24 cellular contexts compared by ENCODE assay signal in genomic region chr12:125387206-125387605, GRCh38.
"Had no signal": no experiment of that assay in that cellular context is flagged by ENCODE, and none has a peak within 500 bp of the region (broad histone marks: within the 10 kb centered on the region; RNA-seq: fewer than 3 reads in every experiment).

No MANE protein-coding gene starts in this region.

- H3K4me3 ChIP-seq: gastrocnemius medialis, left ventricle myocardium inferior, lower lobe of right lung, neural progenitor cell, psoas muscle, skin epidermis, transverse colon, upper lobe of right lung, vagina had no signal

- H3K27ac ChIP-seq: gastrocnemius medialis, left ventricle myocardium inferior, lower lobe of right lung, neural progenitor cell, psoas muscle, skin epidermis, transverse colon, upper lobe of right lung, vagina had no signal

- H3K27me3 ChIP-seq: gastrocnemius medialis, neural progenitor cell, transverse colon, upper lobe of right lung, vagina had no signal

- H3K36me3 ChIP-seq: gastrocnemius medialis, left ventricle myocardium inferior, lower lobe of right lung, neural progenitor cell, transverse colon, upper lobe of right lung, vagina had no signal

- H3K4me2 ChIP-seq: neural progenitor cell had no signal

- H3K9me3 ChIP-seq: gastrocnemius medialis, lower lobe of right lung, psoas muscle, transverse colon, upper lobe of right lung, vagina had no signal

- H3K27ac Mint-ChIP-seq: effector memory CD8-positive, alpha-beta T cell; memory B cell; naive thymus-derived CD4-positive, alpha-beta T cell; nephron; neural progenitor cell; stimulated activated naive B cell treated with anti-CD40 and anti-IgM and Interleukin-4, amounts not matched to agents 10 μg/mL and 1 μg/mL and 100 μg/mL, for 72 hours; stimulated activated naive CD8-positive, alpha-beta T cell treated with anti-CD3 and anti-CD28 coated beads, Interleukin-15, Interleukin-2, amounts not matched to agents 100 ng/mL and 50 ng/mL, for 24 hours had no signal

- H3K4me1 ChIP-seq: gastrocnemius medialis, left ventricle myocardium inferior, lower lobe of right lung, psoas muscle, transverse colon, upper lobe of right lung, vagina had no signal

- H3K9me3 Mint-ChIP-seq: nephron had no signal

- H3K4me3 Mint-ChIP-seq: effector memory CD8-positive, alpha-beta T cell; memory B cell; naive thymus-derived CD4-positive, alpha-beta T cell; nephron; neural progenitor cell; stimulated activated naive B cell treated with anti-CD40 and anti-IgM and Interleukin-4, amounts not matched to agents 10 μg/mL and 1 μg/mL and 100 μg/mL, for 72 hours; stimulated activated naive CD8-positive, alpha-beta T cell treated with anti-CD3 and anti-CD28 coated beads, Interleukin-15, Interleukin-2, amounts not matched to agents 100 ng/mL and 50 ng/mL, for 24 hours had no signal

- H3K4me1 Mint-ChIP-seq: memory B cell; naive thymus-derived CD4-positive, alpha-beta T cell; nephron; stimulated activated naive B cell treated with anti-CD40 and anti-IgM and Interleukin-4, amounts not matched to agents 10 μg/mL and 1 μg/mL and 100 μg/mL, for 72 hours had no signal

- H3K9ac ChIP-seq: neural progenitor cell had no signal

- H3K36me3 Mint-ChIP-seq: memory B cell; naive thymus-derived CD4-positive, alpha-beta T cell; neural progenitor cell; stimulated activated naive B cell treated with anti-CD40 and anti-IgM and Interleukin-4, amounts not matched to agents 10 μg/mL and 1 μg/mL and 100 μg/mL, for 72 hours had no signal

- DNase-seq: cerebellar nuclear complex; cortex of kidney; effector memory CD8-positive, alpha-beta T cell; foreskin fibroblast; gastrocnemius medialis; head of caudate nucleus; kidney; left ventricle myocardium inferior; lower lobe of right lung; posterior cingulate gyrus; psoas muscle; right cardiac atrium; stimulated activated CD4-positive, alpha-beta T cell treated with anti-CD3 and anti-CD28 coated beads, Interleukin-15, amount 100 ng/mL, for 24 hours; stimulated activated CD4-positive, alpha-beta T cell treated with anti-CD3 and anti-CD28 coated beads, Interleukin-2, amount 100 ng/mL, for 48 hours; stimulated activated naive B cell treated with anti-CD40 and anti-IgM and Interleukin-4, amounts not matched to agents 10 μg/mL and 1 μg/mL and 100 μg/mL, for 72 hours; transverse colon; upper lobe of right lung had no signal

- H2AFZ ChIP-seq: neural progenitor cell had no signal
